In genomic region chr6:41536884-41537347, GRCh38 we compare ENCODE assay signal across 1 cellular context.
TF ChIP-seq lines count a peak whose summit lies in the region.

No MANE protein-coding gene starts in this region.

TF ChIP-seq in HepG2, 621 proteins besides CTCF, POLR2A, EP300 and RAD21:
- no peak for TF ChIP-seq ZNF761 (CRISPR knock-in tag; conservative IDR thresholded peaks at IDR 0.05)
- TF ChIP-seq MIER2 (CRISPR knock-in tag; IDR thresholded peaks at IDR 0.05) = no peak
- peak; percentile 19 for TF ChIP-seq AGO2 (optimal IDR thresholded peaks at IDR 0.05; ENCODE audit: low read depth, low read length)
- TF ChIP-seq ZNF746 (CRISPR knock-in tag; IDR thresholded peaks at IDR 0.05) = 0 out of 2 replicates have a peak, but pooled peaks have one; percentile 32
- TF ChIP-seq ZNF383 (CRISPR knock-in tag; IDR thresholded peaks at IDR 0.05; ENCODE audit: borderline replicate concordance) = no peak
- no peak for TF ChIP-seq ZNF496 (CRISPR knock-in tag; IDR thresholded peaks at IDR 0.05; ENCODE audit: insufficient replicate concordance)
- TF ChIP-seq ZNF556 (CRISPR knock-in tag; IDR thresholded peaks at IDR 0.05; ENCODE audit: borderline replicate concordance) = no peak
